12 cellular contexts compared by ENCODE assay signal in genomic region chr15:62896380-62896866, GRCh38.
A peak's percentile ranks its signal among the peaks of the same experiment; 100 is the strongest.
DNase-seq lines count a peak whose midpoint lies in the region; ATAC-seq and TF ChIP-seq lines count a peak whose summit lies in the region.
"Had no signal": no experiment of that assay in that cellular context is flagged by ENCODE, and none has a peak within 500 bp of the region (broad histone marks: within the 10 kb centered on the region; RNA-seq: fewer than 3 reads in every experiment).

No MANE protein-coding gene starts in this region.

- H4K20me1 ChIP-seq in fibroblast of lung (ENCODE audit: control insufficient read depth, extremely low read depth, insufficient read depth, low read length): no peaks in the 10 kb centered on the region

- H3K27ac ChIP-seq in SJSA1: peak overlapping the region; percentile 100
- peak overlapping the region; percentile 77 for H3K27ac ChIP-seq in fibroblast of lung (ENCODE audit: insufficient read depth, low read length)
- H3K27ac ChIP-seq in psoas muscle: peak overlapping the region; percentile 60
- H3K27ac ChIP-seq: KMS-11 had no signal

- H3K4me3 ChIP-seq in SJSA1 (no peak overlapping the region), fibroblast of lung (replicated peaks in 1 of 4; ENCODE audit: control extremely low read depth in 1 of 4, insufficient read depth in 1 of 4, low read depth in 3 of 4, low read length in 4 of 4) (no peak overlapping the region), psoas muscle (no peak overlapping the region)

- DNase-seq in SJSA1 (ENCODE audit: low read depth in 1 of 2, low spot score in 2 of 2) (no peak), fibroblast of lung (ENCODE audit: low read depth in 2 of 2) (no peak), psoas muscle (no peak), NCI-H128 (lab: John Stamatoyannopoulos, UW; ENCODE audit: unreplicated experiment) (no peak), KBM-7 (no peak), NCI-H524 treated with DMSO at 0.1 percent for 48 hours (lab: John Stamatoyannopoulos, UW) (no peak), cerebellar nuclear complex (lab: John Stamatoyannopoulos, UW) (no peak)
- DNase-seq: activated naive CD4-positive, alpha-beta T cell treated with anti-CD3 and anti-CD28 coated beads for 36 hours; COR-L47; naive B cell had no signal

- H3K27me3 ChIP-seq in SJSA1 (replicated peaks) (no peaks in the 10 kb centered on the region), fibroblast of lung (ENCODE audit: control insufficient read depth, insufficient read depth, low read length) (no peaks in the 10 kb centered on the region), psoas muscle (ENCODE audit: insufficient read depth in 3 of 3, low read length in 2 of 3) (no peaks in the 10 kb centered on the region)

- no peak for ATAC-seq in psoas muscle

- H3K36me3 ChIP-seq in ES-I3 (ENCODE audit: insufficient read depth, low read length) (no peaks in the 10 kb centered on the region), SJSA1 (no peaks in the 10 kb centered on the region), fibroblast of lung (ENCODE audit: control insufficient read depth, insufficient read depth, low read length) (no peaks in the 10 kb centered on the region), psoas muscle (ENCODE audit: insufficient read depth in 1 of 2, low read depth in 1 of 2) (no peaks in the 10 kb centered on the region)

- H3K9ac ChIP-seq in ES-I3 (ENCODE audit: low read depth, low read length) (peak overlapping the region; percentile 4; the same call in 1 of the 2 replicates), fibroblast of lung (ENCODE audit: insufficient read depth, low read length) (no peak overlapping the region)
- H3K9ac ChIP-seq: KMS-11 had no signal

- TF ChIP-seq CTCF in fibroblast of lung (conservative IDR thresholded peaks at IDR 0.05 in 1 of 2, IDR thresholded peaks at IDR 0.05 in 1 of 2; ENCODE audit: low read depth in 1 of 2, low read length in 2 of 2): no peak
- no peak for TF ChIP-seq CTCF in psoas muscle (IDR thresholded peaks at IDR 0.05)

- H3K9me3 ChIP-seq in ES-I3 (ENCODE audit: control insufficient read depth, insufficient read depth, low read length): no peaks in the 10 kb centered on the region
- H3K9me3 ChIP-seq in SJSA1 (replicated peaks): no peaks in the 10 kb centered on the region
- H3K9me3 ChIP-seq in fibroblast of lung (ENCODE audit: control insufficient read depth, insufficient read depth, low read depth, low read length): no peaks in the 10 kb centered on the region
- no peaks in the 10 kb centered on the region for H3K9me3 ChIP-seq in psoas muscle

- no peak overlapping the region for H2AFZ ChIP-seq in fibroblast of lung (ENCODE audit: low read length)

- intact Hi-C loops in psoas muscle (cut with DNase I): no loop called here

- WGBS in psoas muscle, 3 donors: 95% methylated on average over 3 of the region's 3 CpGs

- peak overlapping the region; percentile 38 for H3K4me2 ChIP-seq in fibroblast of lung (ENCODE audit: extremely low read depth, insufficient read depth, low read length)
- H3K4me2 ChIP-seq: KMS-11 had no signal

- H3K79me2 ChIP-seq in fibroblast of lung (ENCODE audit: control insufficient read depth, insufficient read depth, low read length): no peaks in the 10 kb centered on the region

- H3K4me1 ChIP-seq in ES-I3 (ENCODE audit: insufficient read depth, low read length) (peaks cover 34% of the 10 kb centered on the region), SJSA1 (replicated peaks) (peaks cover 41% of the 10 kb centered on the region), fibroblast of lung (ENCODE audit: control insufficient read depth, extremely low read depth, insufficient read depth, low read length) (peaks cover 25% of the 10 kb centered on the region), psoas muscle (peaks cover 50% of the 10 kb centered on the region)

- in situ Hi-C loops in KBM-7 (cut with MboI; ENCODE audit: low pct_unique_long_range_greater_than_20kb, low sequenced_read_pairs): no loop called here
